In the genomic region with DNA sequence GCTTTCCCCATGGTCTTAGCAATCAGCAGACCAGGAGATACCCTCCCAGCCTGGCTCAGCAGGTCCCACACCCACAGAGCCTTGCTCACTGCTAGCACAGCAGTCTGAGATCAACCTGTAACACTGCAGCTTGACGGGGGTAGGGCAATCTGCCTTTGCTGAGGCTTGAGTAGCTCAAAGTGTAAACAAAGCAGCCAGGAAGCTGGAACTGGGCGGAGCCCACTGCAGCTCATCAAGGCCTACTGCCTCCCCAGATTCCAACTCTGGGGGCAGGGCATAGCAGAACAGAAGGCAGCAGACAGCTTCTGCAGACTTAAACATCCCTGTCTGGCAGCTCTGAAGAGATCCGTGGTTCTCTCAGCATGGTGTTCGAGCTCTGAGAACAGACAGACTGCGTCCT, we compare ENCODE assay signal across 19 cellular contexts. TPM values are rescaled to one million over a fixed set of nuclear protein-coding genes. Genes with fewer than 3 reads are reported as not detected.
DNase-seq lines count a peak whose midpoint lies in the region; ATAC-seq and TF ChIP-seq lines count a peak whose summit lies in the region.
"Had no signal": no experiment of that assay in that cellular context is flagged by ENCODE, and none has a peak within 500 bp of the region (broad histone marks: within the 10 kb centered on the region; RNA-seq: fewer than 3 reads in every experiment).

No MANE protein-coding gene starts in this region.

- peak overlapping the region in 1 of 2 experiments; percentile 6 for H3K14ac ChIP-seq in mesenchymal stem cell (ENCODE audit: low read length in 2 of 2)

- peak overlapping the region; percentile 73 for H2BK120ac ChIP-seq in mesenchymal stem cell (ENCODE audit: low read depth, low read length)

- no peaks in the 10 kb centered on the region for H3K79me2 ChIP-seq in MM.1S (ENCODE audit: low read length)

- H3K9ac ChIP-seq in MM.1S (ENCODE audit: low read length) (no peak overlapping the region), mesenchymal stem cell (ENCODE audit: low read length) (no peak overlapping the region)

- no peak for TF ChIP-seq CTCF in MM.1S (IDR thresholded peaks at IDR 0.05; ENCODE audit: low read length)
- no peak for TF ChIP-seq CTCF in RWPE1 (conservative IDR thresholded peaks at IDR 0.05; ENCODE audit: low read depth)

- H2BK15ac ChIP-seq in mesenchymal stem cell (ENCODE audit: low read depth, poor library complexity, severe bottlenecking) = peak overlapping the region; percentile 63

- H4K91ac ChIP-seq in mesenchymal stem cell (ENCODE audit: low read length) = peak overlapping the region; percentile 64

- H3K23ac ChIP-seq in mesenchymal stem cell (ENCODE audit: low read length in 2 of 2) = no peak overlapping the region

- H3K4me1 ChIP-seq in MM.1S (ENCODE audit: low read length) (no peaks in the 10 kb centered on the region), mesenchymal stem cell (ENCODE audit: control insufficient read depth, insufficient read depth, low read depth, low read length) (no peaks in the 10 kb centered on the region)
- H3K4me1 ChIP-seq: esophagus muscularis mucosa had no signal

- ATAC-seq in GM18502 (IDR thresholded peaks at IDR 0.05; ENCODE audit: poor library complexity, unreplicated experiment) = no peak
- ATAC-seq: natural killer cell treated with Interleukin-12 subunit alpha and Interleukin-12 subunit beta and Interleukin-15 and Interleukin-18, amount 100 ng/mL, for 72 hours had no signal

- H3K27ac ChIP-seq in MM.1S (ENCODE audit: low read length) = no peak overlapping the region
- no peak overlapping the region for H3K27ac ChIP-seq in mesenchymal stem cell (ENCODE audit: low read length, poor library complexity, severe bottlenecking)
- H3K27ac ChIP-seq in RWPE1 = no peak overlapping the region
- H3K27ac ChIP-seq: esophagus muscularis mucosa had no signal

- peak overlapping the region; percentile 90 for H4K8ac ChIP-seq in mesenchymal stem cell (ENCODE audit: low read length)

- no peak overlapping the region for H2BK5ac ChIP-seq in mesenchymal stem cell (ENCODE audit: low read depth, low read length, poor library complexity, severe bottlenecking)

- H3K18ac ChIP-seq in mesenchymal stem cell (ENCODE audit: low read depth in 1 of 2, low read length in 2 of 2) = peak overlapping the region; percentile 85 to 90

- POLR2A ChIA-PET in RWPE1 (lab: Yijun Ruan, JAX; ENCODE audit: low non-redundant PET) = no interaction called here

- WGBS in mesenchymal stem cell = 24% methylated on average over 5 of the region's 5 CpGs

- H3K4me3 ChIP-seq in MM.1S (ENCODE audit: low read length) (no peak overlapping the region), mesenchymal stem cell (ENCODE audit: insufficient read depth in 1 of 2, low read depth in 1 of 2, low read length in 2 of 2) (no peak overlapping the region)
- H3K4me3 ChIP-seq: esophagus muscularis mucosa, lung had no signal

- H3F3A ChIP-seq in MM.1S (ENCODE audit: insufficient read depth, low read length) = no peaks in the 10 kb centered on the region

- no peak overlapping the region for H3K4me2 ChIP-seq in MM.1S (ENCODE audit: low read depth, low read length)
- H3K4me2 ChIP-seq in mesenchymal stem cell (ENCODE audit: low read length, poor library complexity, severe bottlenecking) = no peak overlapping the region

- H3K4ac ChIP-seq in mesenchymal stem cell (ENCODE audit: low read depth in 1 of 2, low read length in 2 of 2) = peak overlapping the region in 1 of 2 experiments; percentile 89

- CTCF ChIA-PET in RWPE1 (lab: Yijun Ruan, JAX) = no interaction called here

- H4K20me1 ChIP-seq in MM.1S (ENCODE audit: insufficient read depth, low read length) = no peaks in the 10 kb centered on the region

- no peak overlapping the region for H2AK5ac ChIP-seq in mesenchymal stem cell (ENCODE audit: low read length, severe bottlenecking)

- H3K9me2 ChIP-seq in MM.1S (replicated peaks; ENCODE audit: insufficient read depth, low read length) = no peaks in the 10 kb centered on the region

- peak; percentile 95 for DNase-seq in DMS53 treated with DMSO at 0.1 percent for 48 hours (lab: John Stamatoyannopoulos, UW; ENCODE audit: unreplicated experiment)
- peak; percentile 57 for DNase-seq in MM.1S
- DNase-seq in ecto neural progenitor cell (ENCODE audit: low spot score) = peak; percentile 66
- DNase-seq in mesenchymal stem cell = peak; percentile 81
- DNase-seq in stimulated activated CD4-positive, alpha-beta T cell treated with anti-CD3 and anti-CD28 coated beads, Interleukin-2, amount 100 ng/mL, for 48 hours = no peak
- DNase-seq in RWPE1 (ENCODE audit: low spot score) = no peak
- DNase-seq in dedifferentiated amniotic fluid mesenchymal stem cell (ENCODE audit: extremely low spot score) = no peak
- DNase-seq: activated CD4-positive, CD25-positive, alpha-beta regulatory T cell treated with anti-CD3 and anti-CD28 coated beads, Interleukin-2, amount 50 U/mL, for 72 hours; activated naive CD4-positive, alpha-beta T cell treated with Interleukin-2 at 50 U/mL for 16 hours; AML-193; dermis blood vessel endothelial cell; NCI-H1930; NCI-H748 treated with DMSO at 0.1 percent for 48 hours; RPMI8226; stimulated activated CD4-positive, alpha-beta T cell treated with anti-CD3 and anti-CD28 coated beads, Interleukin-1b, Interleukin-23, amount 100 ng/mL, for 48 hours had no signal

- H2BK12ac ChIP-seq in mesenchymal stem cell (ENCODE audit: low read length in 2 of 2) = peak overlapping the region; percentile 85 to 97

- no peaks in the 10 kb centered on the region for H3K36me3 ChIP-seq in MM.1S (replicated peaks; ENCODE audit: insufficient read depth, low read length)
- no peaks in the 10 kb centered on the region for H3K36me3 ChIP-seq in mesenchymal stem cell (ENCODE audit: control insufficient read depth in 1 of 2, insufficient read depth in 2 of 2, low read depth in 1 of 2, low read length in 2 of 2)
- H3K36me3 ChIP-seq: esophagus muscularis mucosa had no signal

- H3K9me3 ChIP-seq in MM.1S (replicated peaks; ENCODE audit: insufficient read depth, low read length) (no peaks in the 10 kb centered on the region), mesenchymal stem cell (ENCODE audit: control insufficient read depth, low read length) (no peaks in the 10 kb centered on the region)
- H3K9me3 ChIP-seq: esophagus muscularis mucosa had no signal

- 0 out of 2 replicates have a peak overlapping the region, but pooled peaks have one; percentile 38 for H2AFZ ChIP-seq in MM.1S (ENCODE audit: low read length)
- H2AFZ ChIP-seq in mesenchymal stem cell (ENCODE audit: low read depth, low read length) = no peak overlapping the region

- no peaks in the 10 kb centered on the region for H3K27me3 ChIP-seq in MM.1S (replicated peaks; ENCODE audit: insufficient read depth, low read length)
- H3K27me3 ChIP-seq in mesenchymal stem cell (ENCODE audit: control insufficient read depth in 1 of 2, insufficient read depth in 1 of 2, low read length in 2 of 2) = no peaks in the 10 kb centered on the region

- H3K79me1 ChIP-seq in mesenchymal stem cell (replicated peaks; ENCODE audit: low read length, poor library complexity, severe bottlenecking) = no peaks in the 10 kb centered on the region

RNA-seq across cellular contexts. Expression of a gene that starts 15.0 kb away (rescaled TPM):
- 21.3 TPM for polyA plus RNA-seq in mesenchymal stem cell (2013, experiment 1 of 2)
- 21.7 TPM for polyA plus RNA-seq in mesenchymal stem cell (2013, experiment 2 of 2)

Comparison
In these comparisons a context has a peak if more than half of its experiments do, and no peak if none do; other contexts are left out.
1. DNase-seq: peak in DMS53 treated with DMSO at 0.1 percent for 48 hours (single experiment), MM.1S (single experiment), ecto neural progenitor cell (single experiment) and mesenchymal stem cell (single experiment); none in stimulated activated CD4-positive, alpha-beta T cell treated with anti-CD3 and anti-CD28 coated beads, Interleukin-2, amount 100 ng/mL, for 48 hours (0 of 2), RWPE1 (single experiment) and dedifferentiated amniotic fluid mesenchymal stem cell (single experiment).